In genomic region chr20:4119854-4120209, GRCh38 we compare ENCODE assay signal across 24 cellular contexts. TPM values are rescaled to one million over a fixed set of nuclear protein-coding genes. Genes with fewer than 3 reads are reported as not detected.
DNase-seq lines count a peak whose midpoint lies in the region; ATAC-seq and TF ChIP-seq lines count a peak whose summit lies in the region.
"Had no signal": no experiment of that assay in that cellular context is flagged by ENCODE, and none has a peak within 500 bp of the region (broad histone marks: within the 10 kb centered on the region; RNA-seq: fewer than 3 reads in every experiment).

No MANE protein-coding gene starts in this region.

- H3K9me3 ChIP-seq in MG63 = no peaks in the 10 kb centered on the region
- no peaks in the 10 kb centered on the region for H3K9me3 ChIP-seq in esophagus muscularis mucosa
- H3K9me3 ChIP-seq: body of pancreas, spleen had no signal

- DNase-seq in MG63 = peak; percentile 37
- peak; percentile 78 to 93 for DNase-seq in cardiac fibroblast (ENCODE audit: low read depth in 2 of 2)
- DNase-seq in omental fat pad (ENCODE audit: low spot score) = no peak
- DNase-seq in esophagus muscularis mucosa (ENCODE audit: extremely low spot score) = no peak
- DNase-seq: activated CD4-positive, alpha-beta T cell treated with anti-CD3 and anti-CD28 coated beads for 48 hours; activated gamma-delta T cell treated with Interleukin-2 at 50 U/mL for 16 hours; activated T-cell treated with anti-CD3 and anti-CD28 coated beads, Interleukin-2, amount 50 U/mL, for 24 hours; body of pancreas; Calu3; KG1; MV-4-11; NCI-H1436 treated with DMSO at 0.1 percent for 48 hours; NCI-H2107; NCI-H446 treated with DMSO at 0.1 percent for 48 hours; nucleus accumbens; SHP77; spleen; T-helper 9 cell; trophoblast cell had no signal

- ATAC-seq in omental fat pad (ENCODE audit: low FRiP score) (peak; percentile 80), HG02973 (IDR thresholded peaks at IDR 0.05; ENCODE audit: unreplicated experiment) (no peak), HG03159 (IDR thresholded peaks at IDR 0.05; ENCODE audit: unreplicated experiment) (no peak)
- ATAC-seq: body of pancreas, GM12878 had no signal

- 84% methylated on average over 10 of the region's 10 CpGs for WGBS in esophagus muscularis mucosa

- H3K4me1 ChIP-seq in ACC112 (ENCODE audit: control insufficient read depth, insufficient read depth, low read length, unreplicated experiment) (peaks cover 15% of the 10 kb centered on the region), esophagus muscularis mucosa (peaks cover 0 to 6% (median 0%) of the 10 kb centered on the region in 4 donors)
- H3K4me1 ChIP-seq: body of pancreas had no signal

- no peak overlapping the region for H2AFZ ChIP-seq in ACC112 (ENCODE audit: low read length, unreplicated experiment)

- H3K36me3 ChIP-seq in ACC112 (ENCODE audit: insufficient read depth, low read length) (no peaks in the 10 kb centered on the region), MG63 (no peaks in the 10 kb centered on the region), esophagus muscularis mucosa (no peaks in the 10 kb centered on the region)
- H3K36me3 ChIP-seq: spleen had no signal

- no peaks in the 10 kb centered on the region for H3K79me2 ChIP-seq in ACC112 (ENCODE audit: control insufficient read depth, insufficient read depth, low read length, unreplicated experiment)

- no peak for TF ChIP-seq POLR2A in esophagus muscularis mucosa (IDR thresholded peaks at IDR 0.05; ENCODE audit: low read depth)

- TF ChIP-seq CTCF in cardiac fibroblast (IDR thresholded peaks at IDR 0.05; ENCODE audit: low read depth, low read length) (no peak), omental fat pad (IDR thresholded peaks at IDR 0.05) (no peak), esophagus muscularis mucosa (IDR thresholded peaks at IDR 0.05) (no peak)

- H3K27me3 ChIP-seq in ACC112 (ENCODE audit: insufficient read depth, low read length) = no peaks in the 10 kb centered on the region
- H3K27me3 ChIP-seq in MG63 = no peaks in the 10 kb centered on the region
- H3K27me3 ChIP-seq in esophagus muscularis mucosa = peaks cover 0 to 30% (median 0%) of the 10 kb centered on the region in 4 donors
- H3K27me3 ChIP-seq: body of pancreas had no signal

- no peak overlapping the region for H3K4me3 ChIP-seq in ACC112 (ENCODE audit: low read depth, low read length)
- H3K4me3 ChIP-seq in MG63 = no peak overlapping the region
- H3K4me3 ChIP-seq in cardiac fibroblast (replicated peaks in 1 of 2; ENCODE audit: low read depth in 2 of 2, low read length in 2 of 2) = no peak overlapping the region
- H3K4me3 ChIP-seq in esophagus muscularis mucosa = no peak overlapping the region
- H3K4me3 ChIP-seq: body of pancreas, GM12878, spleen had no signal

- peak overlapping the region; percentile 98 for H3K27ac ChIP-seq in ACC112 (ENCODE audit: low read depth, low read length)
- no peak overlapping the region for H3K27ac ChIP-seq in esophagus muscularis mucosa (replicated peaks in 1 of 4)
- H3K27ac ChIP-seq: body of pancreas, spleen, VCaP had no signal

- intact Hi-C loops in esophagus muscularis mucosa (cut with DNase I) = no loop called here

- no peak for TF ChIP-seq EP300 in esophagus muscularis mucosa (IDR thresholded peaks at IDR 0.05)

RNA-seq across cellular contexts. Expression of gene SMOX, which starts 28.8 kb away (rescaled TPM):
- 8.2 and 8.7 TPM in 2 replicates for total RNA-seq in MG63 (2014; rRNA removed; shearing (Covaris generic); ENCODE audit: low replicate concordance)
- total RNA-seq in omental fat pad (10 to 100 TPM in 2 of 4 donors, 1 to 10 TPM in 2; 5.0 to 81.2 (median 37.8) TPM), esophagus muscularis mucosa (10 to 100 TPM in 1 of 4 donors, 1 to 10 TPM in 3; 3.3 to 10.5 (median 8.9) TPM)

Comparison
In these comparisons a context has a peak if more than half of its experiments do, and no peak if none do; other contexts are left out.
1. DNase-seq: peak in MG63 (single experiment) and cardiac fibroblast (2 of 2); none in omental fat pad (single experiment) and esophagus muscularis mucosa (single experiment).